In genomic region chr6:132888701-132889100, GRCh38 we compare ENCODE assay signal across 21 cellular contexts.
"Had no signal": no experiment of that assay in that cellular context is flagged by ENCODE, and none has a peak within 500 bp of the region (broad histone marks: within the 10 kb centered on the region; RNA-seq: fewer than 3 reads in every experiment).

No MANE protein-coding gene starts in this region.

- H3K27me3 ChIP-seq: body of pancreas, neutrophil, spleen, tibial nerve, vagina had no signal

- H3K27me3 Mint-ChIP-seq: activated CD8-positive, alpha-beta T cell treated with anti-CD3 and anti-CD28 coated beads for 36 hours had no signal

- H3K27ac Mint-ChIP-seq: activated CD4-positive, alpha-beta T cell treated with anti-CD3 and anti-CD28 coated beads for 36 hours; activated CD8-positive, alpha-beta T cell treated with anti-CD3 and anti-CD28 coated beads for 36 hours; activated T-helper 1 cell treated with anti-CD3 and anti-CD28 coated beads, Interleukin-12 subunit alpha, Interleukin-12 subunit beta, Interleukin-2, Interleukin-4 antibody, amounts not matched to agents 30 ng/mL and 10 ng/mL and 1 ng/mL, durations not matched to agents 14 hours and 24 hours and 36 hours; immature natural killer cell; naive thymus-derived CD4-positive, alpha-beta T cell; stimulated activated memory B cell treated with anti-CD40 and anti-IgM and Interleukin-4, amounts not matched to agents 10 μg/mL and 1 μg/mL and 100 μg/mL, for 72 hours had no signal

- H3K36me3 Mint-ChIP-seq: immature natural killer cell; stimulated activated memory B cell treated with anti-CD40 and anti-IgM and Interleukin-4, amounts not matched to agents 10 μg/mL and 1 μg/mL and 100 μg/mL, for 72 hours had no signal

- H3K4me3 ChIP-seq: body of pancreas, lung, spleen, tibial nerve, vagina had no signal

- H3K9me3 Mint-ChIP-seq: activated CD8-positive, alpha-beta T cell treated with anti-CD3 and anti-CD28 coated beads for 36 hours; activated T-helper 1 cell treated with anti-CD3 and anti-CD28 coated beads, Interleukin-12 subunit alpha, Interleukin-12 subunit beta, Interleukin-2, Interleukin-4 antibody, amounts not matched to agents 30 ng/mL and 10 ng/mL and 1 ng/mL, durations not matched to agents 14 hours and 24 hours and 36 hours had no signal

- H3K4me3 Mint-ChIP-seq: activated CD4-positive, alpha-beta T cell treated with anti-CD3 and anti-CD28 coated beads for 36 hours; activated CD8-positive, alpha-beta T cell treated with anti-CD3 and anti-CD28 coated beads for 36 hours; activated T-helper 1 cell treated with anti-CD3 and anti-CD28 coated beads, Interleukin-12 subunit alpha, Interleukin-12 subunit beta, Interleukin-2, Interleukin-4 antibody, amounts not matched to agents 30 ng/mL and 10 ng/mL and 1 ng/mL, durations not matched to agents 14 hours and 24 hours and 36 hours; immature natural killer cell; naive thymus-derived CD4-positive, alpha-beta T cell; stimulated activated memory B cell treated with anti-CD40 and anti-IgM and Interleukin-4, amounts not matched to agents 10 μg/mL and 1 μg/mL and 100 μg/mL, for 72 hours had no signal

- H3K36me3 ChIP-seq: neutrophil, spleen, tibial nerve, vagina had no signal

- DNase-seq: activated CD4-positive, alpha-beta T cell treated with anti-CD3 and anti-CD28 coated beads for 36 hours; activated CD8-positive, alpha-beta memory T cell treated with anti-CD3 and anti-CD28 coated beads, Interleukin-2, amount 50 U/mL, for 48 hours; activated CD8-positive, alpha-beta T cell treated with anti-CD3 and anti-CD28 coated beads for 36 hours; activated naive CD4-positive, alpha-beta T cell; body of pancreas; dermis blood vessel endothelial cell; erythroblast; glutamatergic neuron; immature natural killer cell; left cardiac atrium; naive thymus-derived CD4-positive, alpha-beta T cell; right cardiac atrium; spleen; stimulated activated CD4-positive, alpha-beta T cell treated with anti-CD3 and anti-CD28 coated beads, Interleukin-1b, Interleukin-23, amount 100 ng/mL, for 48 hours; T1000 had no signal

- H3K4me1 Mint-ChIP-seq: immature natural killer cell; naive thymus-derived CD4-positive, alpha-beta T cell; stimulated activated memory B cell treated with anti-CD40 and anti-IgM and Interleukin-4, amounts not matched to agents 10 μg/mL and 1 μg/mL and 100 μg/mL, for 72 hours had no signal
